ENCODE assay signal across 1 cellular context in genomic region chr16:89159174-89159849, GRCh38.
A peak's percentile ranks its signal among the peaks of the same experiment; 100 is the strongest.
TF ChIP-seq lines count a peak whose summit lies in the region.

No MANE protein-coding gene starts in this region.

TF ChIP-seq in HepG2, 621 proteins besides CTCF, POLR2A, EP300 and RAD21 (continued from another document and continues in another):
- no peak for TF ChIP-seq ZHX2 (IDR thresholded peaks at IDR 0.05; ENCODE audit: low read depth)
- TF ChIP-seq ZHX2 (CRISPR knock-in tag; IDR thresholded peaks at IDR 0.05; ENCODE audit: borderline replicate concordance): peak; percentile 29; the same call in 1 of the 2 replicates
- TF ChIP-seq RAD51 (IDR thresholded peaks at IDR 0.05; ENCODE audit: borderline replicate concordance): no peak
- no peak for TF ChIP-seq ZFP1 (CRISPR knock-in tag; IDR thresholded peaks at IDR 0.05)
- no peak for TF ChIP-seq NR2F2 (IDR thresholded peaks at IDR 0.05; ENCODE audit: borderline replicate concordance, low read depth)
- TF ChIP-seq ZSCAN25 (CRISPR knock-in tag; IDR thresholded peaks at IDR 0.05): peak; percentile 90; the same call in 1 of the 2 replicates
- TF ChIP-seq NFKBIZ (CRISPR knock-in tag; IDR thresholded peaks at IDR 0.05): peak; percentile 74
- TF ChIP-seq, protein P1, sequence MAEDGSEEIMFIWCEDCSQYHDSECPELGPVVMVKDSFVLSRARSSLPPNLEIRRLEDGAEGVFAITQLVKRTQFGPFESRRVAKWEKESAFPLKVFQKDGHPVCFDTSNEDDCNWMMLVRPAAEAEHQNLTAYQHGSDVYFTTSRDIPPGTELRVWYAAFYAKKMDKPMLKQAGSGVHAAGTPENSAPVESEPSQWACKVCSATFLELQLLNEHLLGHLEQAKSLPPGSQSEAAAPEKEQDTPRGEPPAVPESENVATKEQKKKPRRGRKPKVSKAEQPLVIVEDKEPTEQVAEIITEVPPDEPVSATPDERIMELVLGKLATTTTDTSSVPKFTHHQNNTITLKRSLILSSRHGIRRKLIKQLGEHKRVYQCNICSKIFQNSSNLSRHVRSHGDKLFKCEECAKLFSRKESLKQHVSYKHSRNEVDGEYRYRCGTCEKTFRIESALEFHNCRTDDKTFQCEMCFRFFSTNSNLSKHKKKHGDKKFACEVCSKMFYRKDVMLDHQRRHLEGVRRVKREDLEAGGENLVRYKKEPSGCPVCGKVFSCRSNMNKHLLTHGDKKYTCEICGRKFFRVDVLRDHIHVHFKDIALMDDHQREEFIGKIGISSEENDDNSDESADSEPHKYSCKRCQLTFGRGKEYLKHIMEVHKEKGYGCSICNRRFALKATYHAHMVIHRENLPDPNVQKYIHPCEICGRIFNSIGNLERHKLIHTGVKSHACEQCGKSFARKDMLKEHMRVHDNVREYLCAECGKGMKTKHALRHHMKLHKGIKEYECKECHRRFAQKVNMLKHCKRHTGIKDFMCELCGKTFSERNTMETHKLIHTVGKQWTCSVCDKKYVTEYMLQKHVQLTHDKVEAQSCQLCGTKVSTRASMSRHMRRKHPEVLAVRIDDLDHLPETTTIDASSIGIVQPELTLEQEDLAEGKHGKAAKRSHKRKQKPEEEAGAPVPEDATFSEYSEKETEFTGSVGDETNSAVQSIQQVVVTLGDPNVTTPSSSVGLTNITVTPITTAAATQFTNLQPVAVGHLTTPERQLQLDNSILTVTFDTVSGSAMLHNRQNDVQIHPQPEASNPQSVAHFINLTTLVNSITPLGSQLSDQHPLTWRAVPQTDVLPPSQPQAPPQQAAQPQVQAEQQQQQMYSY (CRISPR knock-in tag; IDR thresholded peaks at IDR 0.05): no peak
- no peak for TF ChIP-seq KLF12 (CRISPR knock-in tag; IDR thresholded peaks at IDR 0.05; ENCODE audit: borderline replicate concordance)
- no peak; the same call in 1 of the 2 replicates for TF ChIP-seq GZF1 (CRISPR knock-in tag; IDR thresholded peaks at IDR 0.05)
- peak; percentile 88 for TF ChIP-seq ZGPAT (CRISPR knock-in tag; IDR thresholded peaks at IDR 0.05)
- no peak for TF ChIP-seq FUBP1 (CRISPR knock-in tag; IDR thresholded peaks at IDR 0.05; ENCODE audit: borderline replicate concordance)
- no peak for TF ChIP-seq SATB2 (CRISPR knock-in tag; IDR thresholded peaks at IDR 0.05)
- peak; percentile 47; the same call in 1 of the 2 replicates for TF ChIP-seq ZNF768 (CRISPR knock-in tag; IDR thresholded peaks at IDR 0.05)
- no peak for TF ChIP-seq ZEB1 (IDR thresholded peaks at IDR 0.05; ENCODE audit: insufficient replicate concordance, low read depth)
- no peak for TF ChIP-seq CCAR2 (optimal IDR thresholded peaks at IDR 0.05; ENCODE audit: low read depth, low read length)
- TF ChIP-seq WIZ (CRISPR knock-in tag; IDR thresholded peaks at IDR 0.05): peak; percentile 68; the same call in 1 of the 2 replicates
- TF ChIP-seq CBX1 (IDR thresholded peaks at IDR 0.05; ENCODE audit: low read depth): no peak
- 0 out of 2 replicates have a peak, but pooled peaks have one; percentile 34 for TF ChIP-seq HNRNPL (IDR thresholded peaks at IDR 0.05; ENCODE audit: low read depth, low read length)
- peak; percentile 66 for TF ChIP-seq BCL6 (CRISPR knock-in tag; IDR thresholded peaks at IDR 0.05)
- TF ChIP-seq ZNF430 (CRISPR knock-in tag; IDR thresholded peaks at IDR 0.05): peak; percentile 88
- peak; percentile 38; the same call in 1 of the 2 replicates for TF ChIP-seq ZNF281 (CRISPR knock-in tag; IDR thresholded peaks at IDR 0.05; ENCODE audit: borderline replicate concordance)
- no peak for TF ChIP-seq ZNF652 (CRISPR knock-in tag; IDR thresholded peaks at IDR 0.05; ENCODE audit: borderline replicate concordance, low read depth)
- TF ChIP-seq STAG1 (CRISPR knock-in tag; IDR thresholded peaks at IDR 0.05): peak; percentile 23; the same call in 1 of the 2 replicates
- TF ChIP-seq, protein P2, sequence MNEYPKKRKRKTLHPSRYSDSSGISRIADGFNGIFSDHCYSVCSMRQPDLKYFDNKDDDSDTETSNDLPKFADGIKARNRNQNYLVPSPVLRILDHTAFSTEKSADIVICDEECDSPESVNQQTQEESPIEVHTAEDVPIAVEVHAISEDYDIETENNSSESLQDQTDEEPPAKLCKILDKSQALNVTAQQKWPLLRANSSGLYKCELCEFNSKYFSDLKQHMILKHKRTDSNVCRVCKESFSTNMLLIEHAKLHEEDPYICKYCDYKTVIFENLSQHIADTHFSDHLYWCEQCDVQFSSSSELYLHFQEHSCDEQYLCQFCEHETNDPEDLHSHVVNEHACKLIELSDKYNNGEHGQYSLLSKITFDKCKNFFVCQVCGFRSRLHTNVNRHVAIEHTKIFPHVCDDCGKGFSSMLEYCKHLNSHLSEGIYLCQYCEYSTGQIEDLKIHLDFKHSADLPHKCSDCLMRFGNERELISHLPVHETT (CRISPR knock-in tag; conservative IDR thresholded peaks at IDR 0.05): 0 out of 2 replicates have a peak, but pooled peaks have one; percentile 51
- TF ChIP-seq NKX3-1 (CRISPR knock-in tag; IDR thresholded peaks at IDR 0.05): no peak; the same call in 1 of the 2 replicates
- no peak for TF ChIP-seq SAFB2 (CRISPR knock-in tag; IDR thresholded peaks at IDR 0.05; ENCODE audit: borderline replicate concordance, low read depth)
- no peak for TF ChIP-seq YY1 (IDR thresholded peaks at IDR 0.05; ENCODE audit: insufficient read depth, insufficient replicate concordance, low read depth, low read length)
- peak; percentile 99; the same call in 1 of the 2 replicates for TF ChIP-seq ZNF563 (CRISPR knock-in tag; IDR thresholded peaks at IDR 0.05)
- TF ChIP-seq NCOA5 (CRISPR knock-in tag; IDR thresholded peaks at IDR 0.05): no peak
- TF ChIP-seq CBFB (CRISPR knock-in tag; IDR thresholded peaks at IDR 0.05): peak; percentile 59; the same call in 1 of the 2 replicates
- peak; percentile 29 for TF ChIP-seq TBL1XR1 (IDR thresholded peaks at IDR 0.05; ENCODE audit: borderline replicate concordance, low read length, partially characterized antibody)
- no peak for TF ChIP-seq NBN (conservative IDR thresholded peaks at IDR 0.05)
- TF ChIP-seq ZNF367 (CRISPR knock-in tag; IDR thresholded peaks at IDR 0.05; ENCODE audit: borderline replicate concordance): no peak
- TF ChIP-seq NFE2L2 (IDR thresholded peaks at IDR 0.05; ENCODE audit: low read length): no peak
- no peak for TF ChIP-seq RFX1 (IDR thresholded peaks at IDR 0.05)
- TF ChIP-seq ZNF878 (CRISPR knock-in tag; IDR thresholded peaks at IDR 0.05): no peak
- no peak for TF ChIP-seq NFE2 (CRISPR knock-in tag; IDR thresholded peaks at IDR 0.05)
- TF ChIP-seq ZNF562 (CRISPR knock-in tag; IDR thresholded peaks at IDR 0.05; ENCODE audit: borderline replicate concordance): no peak
- TF ChIP-seq RNF219 (CRISPR knock-in tag; IDR thresholded peaks at IDR 0.05): no peak
- no peak for TF ChIP-seq ARNT (IDR thresholded peaks at IDR 0.05)
- TF ChIP-seq SNRNP70 (IDR thresholded peaks at IDR 0.05; ENCODE audit: low read depth, low read length): no peak
- no peak for TF ChIP-seq GTF3A (CRISPR knock-in tag; conservative IDR thresholded peaks at IDR 0.05)
